ENCODE assay signal across 22 cellular contexts in the genomic region with DNA sequence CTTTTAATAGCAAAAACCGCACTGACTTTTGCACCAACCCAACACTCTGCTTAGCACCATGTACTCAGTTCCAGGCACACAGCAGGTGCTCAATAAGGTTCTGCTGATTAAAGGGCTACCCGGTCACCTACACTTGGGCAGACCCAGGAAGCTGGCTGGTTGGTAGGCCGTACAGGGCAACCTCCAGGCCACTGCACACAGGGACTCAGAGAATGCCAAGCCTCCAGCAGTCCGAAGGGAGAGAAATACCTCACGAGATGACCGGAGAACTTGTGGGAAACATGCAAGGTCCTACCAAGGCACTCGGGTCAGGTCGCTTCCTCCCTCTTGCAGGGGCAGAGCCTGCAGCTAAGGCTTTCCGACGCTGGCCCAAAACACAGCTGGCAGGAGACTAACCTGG.
"Had no signal": no experiment of that assay in that cellular context is flagged by ENCODE, and none has a peak within 500 bp of the region (broad histone marks: within the 10 kb centered on the region; RNA-seq: fewer than 3 reads in every experiment).

No MANE protein-coding gene starts in this region.

- H3K27me3 ChIP-seq: breast epithelium, MG63, Peyer's patch had no signal

- H3K27ac ChIP-seq: breast epithelium, Peyer's patch had no signal

- DNase-seq: activated CD4-positive, alpha-beta T cell treated with anti-CD3 and anti-CD28 coated beads for 48 hours; activated CD4-positive, alpha-beta T cell treated with anti-CD3 and anti-CD28 coated beads, Interleukin-2, amount 50 U/mL, for 4 hours; activated CD4-positive, CD25-positive, alpha-beta regulatory T cell treated with anti-CD3 and anti-CD28 coated beads, Interleukin-2, amount 50 U/mL, for 72 hours; activated CD8-positive, alpha-beta memory T cell treated with anti-CD3 and anti-CD28 coated beads, Interleukin-2, amount 50 U/mL, for 48 hours; activated CD8-positive, alpha-beta T cell treated with anti-CD3 and anti-CD28 coated beads, Interleukin-2, amount 10 ng/mL, durations not matched to agents 7 days and 5 days; activated effector memory CD4-positive, alpha-beta T cell treated with Interleukin-2 at 50 U/mL for 16 hours; activated naive CD4-positive, alpha-beta T cell; activated T-cell treated with anti-CD3 and anti-CD28 coated beads, Interleukin-2, amount 50 U/mL, for 1 hour; aorta; MG63; MV-4-11; NCI-H1092 treated with DMSO at 0.1 percent for 48 hours; NCI-H1417 treated with DMSO at 0.1 percent for 48 hours; NCI-H1694; NCI-H2029 treated with DMSO at 0.1 percent for 48 hours; NCI-H524; SIG-M5; T-helper 17 cell; T-helper 9 cell had no signal

- ATAC-seq: activated CD8-positive, alpha-beta T cell treated with anti-CD3 and anti-CD28 coated beads, Interleukin-2, amount 10 ng/mL, durations not matched to agents 7 days and 5 days; T-helper 17 cell; WTC11 had no signal

- H3K4me3 ChIP-seq: breast epithelium, MG63, Peyer's patch had no signal

- H3K9me3 ChIP-seq: breast epithelium, MG63, Peyer's patch had no signal

- H3K36me3 ChIP-seq: breast epithelium, Peyer's patch had no signal
